11 cellular contexts compared by ENCODE assay signal in the genomic region with DNA sequence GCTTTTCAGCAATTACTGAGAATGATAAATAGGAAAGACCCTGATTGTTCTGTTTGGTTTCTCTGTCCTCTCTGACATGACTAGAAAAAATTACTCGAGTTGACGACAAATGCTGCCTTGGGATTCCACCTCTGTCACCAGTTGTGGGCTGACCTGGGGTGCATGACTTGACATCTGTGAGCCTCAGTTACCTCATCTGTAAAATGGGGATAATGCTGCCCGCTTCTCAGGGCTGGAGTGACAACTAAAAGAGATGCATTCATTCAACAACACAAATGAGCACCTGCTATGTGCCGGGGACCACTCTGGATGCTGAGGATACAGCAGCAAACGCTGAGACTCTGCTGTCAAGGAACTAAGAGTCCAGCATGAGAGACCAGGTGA.
DNase-seq lines count a peak whose midpoint lies in the region; ATAC-seq and TF ChIP-seq lines count a peak whose summit lies in the region.
"Had no signal": no experiment of that assay in that cellular context is flagged by ENCODE, and none has a peak within 500 bp of the region (broad histone marks: within the 10 kb centered on the region; RNA-seq: fewer than 3 reads in every experiment).

No MANE protein-coding gene starts in this region.

- in situ Hi-C loops in brain microvascular endothelial cell (cut with HindIII; ENCODE audit: low pct_ligation_motif_present, low sequenced_read_pairs) (no loop called here), transverse colon (cut with MboI; ENCODE audit: low pct_ligation_motif_present in 1 of 4, low pct_unique_long_range_greater_than_20kb in 1 of 4, low sequenced_read_pairs in 3 of 4) (no loop called here)

- WGBS in heart right ventricle, 2 donors = 79 to 82% methylated on average over 5 of the region's 5 CpGs
- 90% methylated on average over 5 of the region's 5 CpGs; no CpG with 5 or more reads in 1 of the 2 donors for WGBS in transverse colon (ENCODE audit: low coverage in 1 of 2), 2 donors

- no peaks in the 10 kb centered on the region for H3K9me3 ChIP-seq in cardiac muscle cell (ENCODE audit: low read depth)
- no peaks in the 10 kb centered on the region for H3K9me3 ChIP-seq in heart right ventricle
- H3K9me3 ChIP-seq in transverse colon = no peaks in the 10 kb centered on the region

- intact Hi-C loops in heart right ventricle (cut with DNase I) (loop anchor here in 4 of 10 donors (5.0 to 10.0 kb wide), 4 partner anchors 95 to 125 kb away; partner anchors contain the start of gene NFATC2 (in 1 of the 4)), transverse colon (cut with DNase I; ENCODE audit: low total_unique reads) (loop anchor here (10.0 kb wide), 1 partner anchor 117 kb away; no protein-coding TSS in a partner anchor)

- no peak for TF ChIP-seq CTCF in cardiac muscle cell (IDR thresholded peaks at IDR 0.05; ENCODE audit: low read depth, low read length)
- TF ChIP-seq CTCF in heart right ventricle (IDR thresholded peaks at IDR 0.05) = no peak
- no peak for TF ChIP-seq CTCF in brain microvascular endothelial cell (IDR thresholded peaks at IDR 0.05; ENCODE audit: low read depth, low read length, missing control alignments)
- no peak for TF ChIP-seq CTCF in nephron (IDR thresholded peaks at IDR 0.05; ENCODE audit: unreplicated experiment in 3 of 3)
- no peak for TF ChIP-seq CTCF in transverse colon (IDR thresholded peaks at IDR 0.05)

- ATAC-seq in heart right ventricle (no peak), HG03520 (IDR thresholded peaks at IDR 0.05; ENCODE audit: unreplicated experiment) (no peak), HG03342 (IDR thresholded peaks at IDR 0.05; ENCODE audit: unreplicated experiment) (no peak)

- H3K4me3 Mint-ChIP-seq in nephron = peak overlapping the region in 1 of 3 experiments; percentile 57

- H3K27ac Mint-ChIP-seq in nephron = peak overlapping the region in 2 of 3 experiments; percentile 56 to 91

- no peaks in the 10 kb centered on the region for H3K36me3 Mint-ChIP-seq in nephron (ENCODE audit: low read depth)

- H3K4me1 Mint-ChIP-seq in nephron = peaks cover 64% of the 10 kb centered on the region

- no peak for TF ChIP-seq POLR2A in transverse colon (IDR thresholded peaks at IDR 0.05)

- TF ChIP-seq EP300 in transverse colon (IDR thresholded peaks at IDR 0.05; ENCODE audit: low read depth) = no peak

- peaks cover 20% of the 10 kb centered on the region for H3K27me3 Mint-ChIP-seq in nephron (ENCODE audit: low read depth)

- peaks cover 43% of the 10 kb centered on the region for H3K4me1 ChIP-seq in cardiac muscle cell (ENCODE audit: low read depth)
- peaks cover 13 to 57% (median 34%) of the 10 kb centered on the region in 9 donors for H3K4me1 ChIP-seq in heart right ventricle
- H3K4me1 ChIP-seq in transverse colon = peaks cover 0 to 42% (median 14%) of the 10 kb centered on the region in 4 donors

- no peaks in the 10 kb centered on the region for H3K9me3 Mint-ChIP-seq in nephron

- peak overlapping the region; percentile 91 for H3K27ac ChIP-seq in cardiac muscle cell
- H3K27ac ChIP-seq in heart right ventricle = peak overlapping the region in 5 of 10 donors; percentile 44 to 82 (median 73)
- H3K27ac ChIP-seq in brain microvascular endothelial cell = peak overlapping the region; percentile 88
- H3K27ac ChIP-seq in transverse colon = peak overlapping the region; percentile 33 to 59 (median 52)

- H3K4me3 ChIP-seq in cardiac muscle cell = no peak overlapping the region
- H3K4me3 ChIP-seq in heart right ventricle = no peak overlapping the region
- H3K4me3 ChIP-seq in brain microvascular endothelial cell (ENCODE audit: low read depth, low read length) = no peak overlapping the region
- no peak overlapping the region for H3K4me3 ChIP-seq in transverse colon

- no peak for DNase-seq in cardiac muscle cell (ENCODE audit: low read depth in 1 of 2, low spot score in 1 of 2)
- no peak for DNase-seq in heart right ventricle
- no peak for DNase-seq in brain microvascular endothelial cell
- DNase-seq in transverse colon = no peak
- no peak for DNase-seq in NCI-H1417 (lab: John Stamatoyannopoulos, UW)
- DNase-seq: NCI-H187, NCI-H69, SHP77 treated with DMSO at 0.1 percent for 48 hours had no signal

- H3K36me3 ChIP-seq in cardiac muscle cell (peaks cover 5% of the 10 kb centered on the region), heart right ventricle (peaks cover 0 to 6% (median 0%) of the 10 kb centered on the region in 9 donors), brain microvascular endothelial cell (replicated peaks) (no peaks in the 10 kb centered on the region), transverse colon (no peaks in the 10 kb centered on the region)

- H3K27me3 ChIP-seq in cardiac muscle cell = no peaks in the 10 kb centered on the region
- H3K27me3 ChIP-seq in heart right ventricle = no peaks in the 10 kb centered on the region
- H3K27me3 ChIP-seq in brain microvascular endothelial cell (replicated peaks) = no peaks in the 10 kb centered on the region
- no peaks in the 10 kb centered on the region for H3K27me3 ChIP-seq in transverse colon
